ENCODE assay signal across 17 cellular contexts in genomic region chr13:66037096-66037495, GRCh38.
DNase-seq lines count a peak whose midpoint lies in the region; TF ChIP-seq lines count a peak whose summit lies in the region.
"Had no signal": no experiment of that assay in that cellular context is flagged by ENCODE, and none has a peak within 500 bp of the region (broad histone marks: within the 10 kb centered on the region; RNA-seq: fewer than 3 reads in every experiment).

No MANE protein-coding gene starts in this region.

- 34 to 77% methylated on average over 2 of the region's 2 CpGs for WGBS in sigmoid colon, 2 donors

- no peaks in the 10 kb centered on the region for H3K9me2 ChIP-seq in neural cell (ENCODE audit: insufficient read depth, low read length)

- H3K9ac ChIP-seq in neural cell (ENCODE audit: low read length), result no peak overlapping the region
- H3K9ac ChIP-seq: BLaER1 treated with 17β-estradiol and CSF1 and Interleukin-3, amounts not matched to agents 10 nM and 100 nM had no signal

- no peak for TF ChIP-seq POLR2A in sigmoid colon (IDR thresholded peaks at IDR 0.05)

- H3K79me2 ChIP-seq in neural cell (replicated peaks; ENCODE audit: insufficient read depth, low read length), result no peaks in the 10 kb centered on the region

- TF ChIP-seq EP300 in neural cell (conservative IDR thresholded peaks at IDR 0.05; ENCODE audit: poor library complexity, severe bottlenecking) (peak; percentile 90), sigmoid colon (IDR thresholded peaks at IDR 0.05) (no peak)

- H3K4me1 ChIP-seq in sigmoid colon (no peaks in the 10 kb centered on the region), BE2C (no peaks in the 10 kb centered on the region)
- H3K4me1 ChIP-seq: BLaER1 treated with 17β-estradiol and CSF1 and Interleukin-3, amounts not matched to agents 10 nM and 100 nM; Caco-2 had no signal

- H3K9me3 ChIP-seq in neural cell (ENCODE audit: low read length) (no peaks in the 10 kb centered on the region), sigmoid colon (no peaks in the 10 kb centered on the region), BE2C (no peaks in the 10 kb centered on the region)
- H3K9me3 ChIP-seq: BLaER1 treated with 17β-estradiol and CSF1 and Interleukin-3, amounts not matched to agents 10 nM and 100 nM; Caco-2 had no signal

- H3K27ac ChIP-seq in neural cell (ENCODE audit: low read length) (peak overlapping the region; percentile 75), sigmoid colon (no peak overlapping the region)
- H3K27ac ChIP-seq: BLaER1 treated with 17β-estradiol and CSF1 and Interleukin-3, amounts not matched to agents 10 nM and 100 nM; C4-2B had no signal

- peaks cover 3% of the 10 kb centered on the region for H3F3A ChIP-seq in neural cell (ENCODE audit: insufficient read depth, low read length, poor library complexity, severe bottlenecking)

- DNase-seq in NCI-H2227 (lab: John Stamatoyannopoulos, UW; ENCODE audit: unreplicated experiment), result peak; percentile 2
- DNase-seq in NCI-H2227 treated with DMSO at 0.1 percent for 48 hours (lab: John Stamatoyannopoulos, UW), result no peak
- DNase-seq in HEK293T (ENCODE audit: extremely low spot score), result no peak
- DNase-seq in NCI-H69 (lab: John Stamatoyannopoulos, UW), result peak; percentile 89
- no peak for DNase-seq in sigmoid colon
- no peak for DNase-seq in BE2C
- DNase-seq: 8988T; ACHN; Caco-2; Calu3; CD4-positive, alpha-beta T cell; CD8-positive, alpha-beta T cell; DMS79 treated with DMSO at 0.1 percent for 48 hours; GF-D8 had no signal

- TF ChIP-seq CTCF in neural cell (IDR thresholded peaks at IDR 0.05; ENCODE audit: poor library complexity, severe bottlenecking), result no peak
- TF ChIP-seq CTCF in sigmoid colon (IDR thresholded peaks at IDR 0.05), result no peak
- TF ChIP-seq CTCF in BE2C (IDR thresholded peaks at IDR 0.05; ENCODE audit: low read depth, low read length), result no peak

- H4K20me1 ChIP-seq in neural cell (ENCODE audit: insufficient read depth), result no peaks in the 10 kb centered on the region
- H4K20me1 ChIP-seq: BLaER1 treated with 17β-estradiol and CSF1 and Interleukin-3, amounts not matched to agents 10 nM and 100 nM had no signal

- TF ChIP-seq RAD21 in neural cell (conservative IDR thresholded peaks at IDR 0.05), result peak; percentile 38

- intact Hi-C loops in sigmoid colon (cut with DNase I), result no loop called here

- no peak overlapping the region for H3K4me3 ChIP-seq in neural cell (ENCODE audit: low read length)
- no peak overlapping the region for H3K4me3 ChIP-seq in sigmoid colon
- H3K4me3 ChIP-seq in BE2C (ENCODE audit: low read depth, low read length), result no peak overlapping the region
- H3K4me3 ChIP-seq: BLaER1 treated with 17β-estradiol and CSF1 and Interleukin-3, amounts not matched to agents 10 nM and 100 nM had no signal

- POLR2A ChIA-PET in HEK293T (lab: Yijun Ruan, JAX), result no interaction called here

- no peaks in the 10 kb centered on the region for H3K27me3 ChIP-seq in neural cell (ENCODE audit: insufficient read depth, low read depth, low read length)
- H3K27me3 ChIP-seq in sigmoid colon, result no peaks in the 10 kb centered on the region
- no peaks in the 10 kb centered on the region for H3K27me3 ChIP-seq in BE2C
- H3K27me3 ChIP-seq: BLaER1 treated with 17β-estradiol and CSF1 and Interleukin-3, amounts not matched to agents 10 nM and 100 nM had no signal

- H3K36me3 ChIP-seq in neural cell (ENCODE audit: insufficient read depth, low read length) (no peaks in the 10 kb centered on the region), sigmoid colon (no peaks in the 10 kb centered on the region), BE2C (no peaks in the 10 kb centered on the region)
- H3K36me3 ChIP-seq: BLaER1 treated with 17β-estradiol and CSF1 and Interleukin-3, amounts not matched to agents 10 nM and 100 nM had no signal

- no peak overlapping the region for H2AFZ ChIP-seq in neural cell (ENCODE audit: low read depth, low read length)

- peak overlapping the region; percentile 38 for H3K4me2 ChIP-seq in neural cell (ENCODE audit: low read length)
- H3K4me2 ChIP-seq: BLaER1 treated with 17β-estradiol and CSF1 and Interleukin-3, amounts not matched to agents 10 nM and 100 nM had no signal

- CTCF ChIA-PET in HEK293T (lab: Yijun Ruan, JAX), result no interaction called here

TF ChIP-seq in HEK293T, 16 proteins besides CTCF, POLR2A, EP300 and RAD21:
- TF ChIP-seq L3MBTL2 (conservative IDR thresholded peaks at IDR 0.05), result no peak
- TF ChIP-seq, protein P1, sequence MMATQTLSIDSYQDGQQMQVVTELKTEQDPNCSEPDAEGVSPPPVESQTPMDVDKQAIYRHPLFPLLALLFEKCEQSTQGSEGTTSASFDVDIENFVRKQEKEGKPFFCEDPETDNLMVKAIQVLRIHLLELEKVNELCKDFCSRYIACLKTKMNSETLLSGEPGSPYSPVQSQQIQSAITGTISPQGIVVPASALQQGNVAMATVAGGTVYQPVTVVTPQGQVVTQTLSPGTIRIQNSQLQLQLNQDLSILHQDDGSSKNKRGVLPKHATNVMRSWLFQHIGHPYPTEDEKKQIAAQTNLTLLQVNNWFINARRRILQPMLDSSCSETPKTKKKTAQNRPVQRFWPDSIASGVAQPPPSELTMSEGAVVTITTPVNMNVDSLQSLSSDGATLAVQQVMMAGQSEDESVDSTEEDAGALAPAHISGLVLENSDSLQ (IDR thresholded peaks at IDR 0.05), result 0 out of 2 replicates have a peak, but pooled peaks have one; percentile 12

TF ChIP-seq in neural cell, 6 proteins besides CTCF, POLR2A, EP300 and RAD21:
- TF ChIP-seq, protein P2, sequence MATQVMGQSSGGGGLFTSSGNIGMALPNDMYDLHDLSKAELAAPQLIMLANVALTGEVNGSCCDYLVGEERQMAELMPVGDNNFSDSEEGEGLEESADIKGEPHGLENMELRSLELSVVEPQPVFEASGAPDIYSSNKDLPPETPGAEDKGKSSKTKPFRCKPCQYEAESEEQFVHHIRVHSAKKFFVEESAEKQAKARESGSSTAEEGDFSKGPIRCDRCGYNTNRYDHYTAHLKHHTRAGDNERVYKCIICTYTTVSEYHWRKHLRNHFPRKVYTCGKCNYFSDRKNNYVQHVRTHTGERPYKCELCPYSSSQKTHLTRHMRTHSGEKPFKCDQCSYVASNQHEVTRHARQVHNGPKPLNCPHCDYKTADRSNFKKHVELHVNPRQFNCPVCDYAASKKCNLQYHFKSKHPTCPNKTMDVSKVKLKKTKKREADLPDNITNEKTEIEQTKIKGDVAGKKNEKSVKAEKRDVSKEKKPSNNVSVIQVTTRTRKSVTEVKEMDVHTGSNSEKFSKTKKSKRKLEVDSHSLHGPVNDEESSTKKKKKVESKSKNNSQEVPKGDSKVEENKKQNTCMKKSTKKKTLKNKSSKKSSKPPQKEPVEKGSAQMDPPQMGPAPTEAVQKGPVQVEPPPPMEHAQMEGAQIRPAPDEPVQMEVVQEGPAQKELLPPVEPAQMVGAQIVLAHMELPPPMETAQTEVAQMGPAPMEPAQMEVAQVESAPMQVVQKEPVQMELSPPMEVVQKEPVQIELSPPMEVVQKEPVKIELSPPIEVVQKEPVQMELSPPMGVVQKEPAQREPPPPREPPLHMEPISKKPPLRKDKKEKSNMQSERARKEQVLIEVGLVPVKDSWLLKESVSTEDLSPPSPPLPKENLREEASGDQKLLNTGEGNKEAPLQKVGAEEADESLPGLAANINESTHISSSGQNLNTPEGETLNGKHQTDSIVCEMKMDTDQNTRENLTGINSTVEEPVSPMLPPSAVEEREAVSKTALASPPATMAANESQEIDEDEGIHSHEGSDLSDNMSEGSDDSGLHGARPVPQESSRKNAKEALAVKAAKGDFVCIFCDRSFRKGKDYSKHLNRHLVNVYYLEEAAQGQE (IDR thresholded peaks at IDR 0.05; ENCODE audit: borderline replicate concordance), result peak; percentile 99
- TF ChIP-seq POLR2AphosphoS5 (IDR thresholded peaks at IDR 0.05), result peak; percentile 84
- no peak for TF ChIP-seq TAF1 (IDR thresholded peaks at IDR 0.05; ENCODE audit: low read depth)

Comparison
In these comparisons a context has a peak if more than half of its experiments do, and no peak if none do; other contexts are left out.
1. DNase-seq: peak in NCI-H2227 (single experiment) and NCI-H69 (single experiment); none in NCI-H2227 treated with DMSO at 0.1 percent for 48 hours (single experiment), HEK293T (single experiment), sigmoid colon (single experiment) and BE2C (single experiment).